In the genomic region with DNA sequence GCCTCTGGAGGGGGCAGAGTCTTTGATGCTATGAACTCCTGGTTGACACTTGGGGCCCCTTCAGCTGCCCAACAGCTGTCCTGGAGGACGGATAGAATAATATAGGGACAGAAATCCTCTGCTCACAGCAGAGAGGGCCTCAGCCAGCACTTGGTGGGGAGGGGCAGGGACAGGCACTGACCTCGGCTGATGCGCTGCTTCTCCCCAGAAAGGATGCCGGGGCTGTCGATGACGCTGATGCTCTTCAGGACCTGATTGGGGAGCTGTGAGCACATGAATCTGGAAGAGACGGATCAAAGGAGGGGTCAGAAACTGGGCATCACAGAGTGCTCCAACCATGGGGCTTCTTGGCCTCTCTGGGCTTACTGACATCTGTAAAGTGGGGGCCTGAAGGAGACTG, we compare ENCODE assay signal across 1 cellular context.
TF ChIP-seq lines count a peak whose summit lies in the region.

No MANE protein-coding gene starts in this region.

TF ChIP-seq in endothelial cell of umbilical vein, 7 proteins besides CTCF, POLR2A, EP300 and RAD21:
- TF ChIP-seq JUN (IDR thresholded peaks at IDR 0.05; ENCODE audit: borderline replicate concordance, insufficient read depth, insufficient read length, low read depth) (no peak), MYC (IDR thresholded peaks at IDR 0.05; ENCODE audit: low read depth, low read length) (no peak), POLR2AphosphoS5 (IDR thresholded peaks at IDR 0.05; ENCODE audit: insufficient read depth, low read depth, low read length) (no peak), FOS (IDR thresholded peaks at IDR 0.05; ENCODE audit: borderline replicate concordance, insufficient read depth, low read length) (no peak), EZH2 (IDR thresholded peaks at IDR 0.05; ENCODE audit: borderline replicate concordance, low read depth, low read length, severe bottlenecking) (no peak), GATA2 (IDR thresholded peaks at IDR 0.05; ENCODE audit: insufficient read depth, insufficient read length, low read depth, low read length) (no peak)
